Comparison of ENCODE assay signal across 8 cellular contexts in the genomic region with DNA sequence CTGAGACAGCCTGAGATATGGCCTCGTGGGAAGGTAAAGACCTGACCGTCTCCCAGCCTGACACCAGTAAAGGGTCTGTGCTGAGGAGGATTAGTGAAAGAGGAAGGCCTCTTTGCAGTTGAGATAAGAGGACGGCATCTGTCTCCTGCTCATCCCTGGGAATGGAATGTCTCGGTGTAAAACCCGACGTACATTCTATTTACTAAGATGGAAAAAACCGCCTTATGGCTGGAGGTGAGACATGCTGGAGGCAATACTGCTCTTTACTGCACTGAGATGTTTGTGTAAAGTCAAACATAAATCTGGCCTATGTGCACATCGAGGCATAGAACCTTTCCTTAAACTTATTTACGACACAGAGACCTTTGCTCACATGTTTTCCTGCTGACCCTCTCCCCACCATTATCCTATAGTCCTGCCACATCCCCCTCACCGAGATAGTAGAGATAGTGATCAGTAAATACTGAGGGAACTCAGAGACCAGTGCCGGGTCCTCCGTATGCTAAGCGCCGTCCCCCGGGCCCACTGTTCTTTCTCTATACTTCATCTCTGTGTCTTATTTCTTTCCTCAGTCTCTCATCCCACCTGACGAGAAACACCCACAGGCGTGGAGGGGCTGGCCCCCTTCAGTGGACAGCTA. TPM values are rescaled to one million over a fixed set of nuclear protein-coding genes. Genes with fewer than 3 reads are reported as not detected.
DNase-seq lines count a peak whose midpoint lies in the region; ATAC-seq and TF ChIP-seq lines count a peak whose summit lies in the region.
"Not testable (repeated sequence)": the region's sequence is repeated elsewhere in the genome, so short reads cannot be mapped to it uniquely, and the experiment has no call there.

No MANE protein-coding gene starts in this region.

- not testable (repeated sequence) for H3K27ac Mint-ChIP-seq in IgD-negative memory B cell; T-helper 1 cell treated with Interleukin-12 subunit alpha and Interleukin-12 subunit beta and Interleukin-4 antibody, amounts not matched to agents 30 μg/mL and 1 μg/mL, for 36 hours; activated naive CD4-positive, alpha-beta T cell treated with anti-CD3 and anti-CD28 coated beads, Interleukin-2, amount 50 U/mL, for 24 hours
- peak overlapping the region; percentile 2 to 85 (median 59) for H3K27ac Mint-ChIP-seq in naive thymus-derived CD8-positive, alpha-beta T cell

- peaks cover 32 to 52% (median 36%) of the 10 kb centered on the region in 10 experiments for H3K4me1 ChIP-seq in BLaER1 treated with 17β-estradiol and CSF1 and Interleukin-3, amounts not matched to agents 10 nM and 100 nM
- H3K4me1 ChIP-seq in duodenal mucosa (ENCODE audit: control insufficient read depth in 1 of 2, insufficient read depth in 2 of 2, low read length in 2 of 2): peaks cover 39% of the 10 kb centered on the region in 2 donors
- peaks cover 30% of the 10 kb centered on the region for H3K4me1 ChIP-seq in hepatocyte (ENCODE audit: insufficient read depth)
- H3K4me1 ChIP-seq in stomach: peaks cover 35 to 62% (median 51%) of the 10 kb centered on the region in 4 donors

- TF ChIP-seq POLR2A in stomach (IDR thresholded peaks at IDR 0.05): not testable (repeated sequence)

- not testable (repeated sequence) for H3K27me3 ChIP-seq in BLaER1 treated with 17β-estradiol and CSF1 and Interleukin-3, amounts not matched to agents 10 nM and 100 nM; duodenal mucosa (ENCODE audit: control insufficient read depth in 1 of 2, insufficient read depth in 2 of 2, low read length in 2 of 2); hepatocyte; stomach

- peak overlapping the region in 3 of 11 experiments; percentile 7 to 85 (median 29); a peak in 2 of 22 replicates for H3K9ac ChIP-seq in BLaER1 treated with 17β-estradiol and CSF1 and Interleukin-3, amounts not matched to agents 10 nM and 100 nM
- H3K9ac ChIP-seq in duodenal mucosa (ENCODE audit: low read depth in 1 of 2, low read length in 2 of 2): peak overlapping the region in 1 of 2 donors; percentile 77

- peaks cover 0 to 10% (median 2%) of the 10 kb centered on the region in 3 donors for H3K9me3 Mint-ChIP-seq in IgD-negative memory B cell
- peaks cover 22% of the 10 kb centered on the region for H3K9me3 Mint-ChIP-seq in T-helper 1 cell treated with Interleukin-12 subunit alpha and Interleukin-12 subunit beta and Interleukin-4 antibody, amounts not matched to agents 30 μg/mL and 1 μg/mL, for 36 hours
- not testable (repeated sequence) for H3K9me3 Mint-ChIP-seq in activated naive CD4-positive, alpha-beta T cell treated with anti-CD3 and anti-CD28 coated beads, Interleukin-2, amount 50 U/mL, for 24 hours
- peaks cover 0 to 21% (median 11%) of the 10 kb centered on the region in 9 donors for H3K9me3 Mint-ChIP-seq in naive thymus-derived CD8-positive, alpha-beta T cell

- ATAC-seq in naive thymus-derived CD8-positive, alpha-beta T cell: not testable (repeated sequence)

- peak overlapping the region in 1 of 10 experiments; percentile 6; a peak in 2 of 20 replicates for H3K4me3 ChIP-seq in BLaER1 treated with 17β-estradiol and CSF1 and Interleukin-3, amounts not matched to agents 10 nM and 100 nM
- H3K4me3 ChIP-seq in duodenal mucosa (ENCODE audit: low read depth in 1 of 2, low read length in 2 of 2) (peak overlapping the region; percentile 19 to 85), hepatocyte (peak overlapping the region; percentile 29), stomach (peak overlapping the region; percentile 77 to 85 (median 78))

- WGBS in hepatocyte (ENCODE audit: low lambda C conversion rate, missing lambda C conversion rate): 14% methylated on average over 17 of the region's 17 CpGs
- 49 to 69% (median 62%) methylated on average over 17 of the region's 17 CpGs for WGBS in stomach, 5 donors

- peaks cover 6 to 26% (median 19%) of the 10 kb centered on the region in 11 experiments; a peak in 15 of 22 replicates for H4K20me1 ChIP-seq in BLaER1 treated with 17β-estradiol and CSF1 and Interleukin-3, amounts not matched to agents 10 nM and 100 nM
- H4K20me1 ChIP-seq in hepatocyte (ENCODE audit: insufficient read depth, poor library complexity, severe bottlenecking): peaks cover 15% of the 10 kb centered on the region

- H3K27ac ChIP-seq in BLaER1 treated with 17β-estradiol and CSF1 and Interleukin-3, amounts not matched to agents 10 nM and 100 nM: peak overlapping the region in 3 of 11 experiments; percentile 35 to 98 (median 95); a peak in 3 of 22 replicates
- not testable (repeated sequence) for H3K27ac ChIP-seq in duodenal mucosa (ENCODE audit: low read depth, low read length)
- peak overlapping the region; percentile 96 for H3K27ac ChIP-seq in hepatocyte
- H3K27ac ChIP-seq in stomach: peak overlapping the region in 4 of 5 donors; percentile 85 to 99 (median 97)

- H2AFZ ChIP-seq in hepatocyte: peak overlapping the region; percentile 60

- DNase-seq in hepatocyte (ENCODE audit: low spot score): peak; percentile 28
- DNase-seq in naive thymus-derived CD8-positive, alpha-beta T cell; stomach: not testable (repeated sequence)

- intact Hi-C loops in stomach (cut with DNase I; ENCODE audit: low total_unique reads): not testable (repeated sequence)

- H3K79me2 ChIP-seq in hepatocyte: peaks cover 44% of the 10 kb centered on the region

- peak overlapping the region in 10 of 11 experiments; percentile 70 to 94 (median 88); a peak in 14 of 22 replicates for H3K4me2 ChIP-seq in BLaER1 treated with 17β-estradiol and CSF1 and Interleukin-3, amounts not matched to agents 10 nM and 100 nM
- peak overlapping the region; percentile 93 for H3K4me2 ChIP-seq in hepatocyte

- POLR2A ChIA-PET in naive thymus-derived CD8-positive, alpha-beta T cell (lab: Charles Lee): interaction anchor here (3.3 kb wide), 1 partner anchor 393 kb away, joined by 26 read pairs; the partner anchor contains the start of genes GAS5 and ZBTB37

- H3K9me2 ChIP-seq in hepatocyte (replicated peaks; ENCODE audit: insufficient read depth): not testable (repeated sequence)

- H3K9me3 ChIP-seq in BLaER1 treated with 17β-estradiol and CSF1 and Interleukin-3, amounts not matched to agents 10 nM and 100 nM (replicated peaks in 1 of 11): peaks cover 24 to 29% (median 28%) of the 10 kb centered on the region in 11 experiments
- H3K9me3 ChIP-seq in duodenal mucosa (ENCODE audit: control insufficient read depth in 1 of 2, low read length in 2 of 2) (peaks cover 3 to 18% of the 10 kb centered on the region in 2 donors), stomach (peaks cover 0 to 12% (median 3%) of the 10 kb centered on the region in 4 donors)
- H3K9me3 ChIP-seq in hepatocyte (ENCODE audit: low read depth): not testable (repeated sequence)

- H3K27me3 Mint-ChIP-seq in IgD-negative memory B cell; T-helper 1 cell treated with Interleukin-12 subunit alpha and Interleukin-12 subunit beta and Interleukin-4 antibody, amounts not matched to agents 30 μg/mL and 1 μg/mL, for 36 hours (ENCODE audit: low read depth); activated naive CD4-positive, alpha-beta T cell treated with anti-CD3 and anti-CD28 coated beads, Interleukin-2, amount 50 U/mL, for 24 hours; naive thymus-derived CD8-positive, alpha-beta T cell: not testable (repeated sequence)

- peaks cover 13 to 36% (median 27%) of the 10 kb centered on the region in 11 experiments; a peak in 21 of 22 replicates for H3K36me3 ChIP-seq in BLaER1 treated with 17β-estradiol and CSF1 and Interleukin-3, amounts not matched to agents 10 nM and 100 nM
- not testable (repeated sequence) for H3K36me3 ChIP-seq in duodenal mucosa (ENCODE audit: control insufficient read depth in 1 of 2, insufficient read depth in 2 of 2, low read length in 2 of 2); hepatocyte (replicated peaks; ENCODE audit: insufficient read depth, low read depth); stomach

- TF ChIP-seq CTCF in hepatocyte (IDR thresholded peaks at IDR 0.05; ENCODE audit: poor library complexity); stomach (IDR thresholded peaks at IDR 0.05): not testable (repeated sequence)

- peak overlapping the region; percentile 18 to 82 (median 52) for H3K4me3 Mint-ChIP-seq in IgD-negative memory B cell
- peak overlapping the region; percentile 45 for H3K4me3 Mint-ChIP-seq in T-helper 1 cell treated with Interleukin-12 subunit alpha and Interleukin-12 subunit beta and Interleukin-4 antibody, amounts not matched to agents 30 μg/mL and 1 μg/mL, for 36 hours
- peak overlapping the region; percentile 19 for H3K4me3 Mint-ChIP-seq in activated naive CD4-positive, alpha-beta T cell treated with anti-CD3 and anti-CD28 coated beads, Interleukin-2, amount 50 U/mL, for 24 hours
- peak overlapping the region; percentile 44 to 94 (median 86) for H3K4me3 Mint-ChIP-seq in naive thymus-derived CD8-positive, alpha-beta T cell

- H3K36me3 Mint-ChIP-seq in IgD-negative memory B cell: not testable (repeated sequence)
- peaks cover 50% of the 10 kb centered on the region for H3K36me3 Mint-ChIP-seq in T-helper 1 cell treated with Interleukin-12 subunit alpha and Interleukin-12 subunit beta and Interleukin-4 antibody, amounts not matched to agents 30 μg/mL and 1 μg/mL, for 36 hours (ENCODE audit: low read depth)
- peaks cover 19% of the 10 kb centered on the region for H3K36me3 Mint-ChIP-seq in activated naive CD4-positive, alpha-beta T cell treated with anti-CD3 and anti-CD28 coated beads, Interleukin-2, amount 50 U/mL, for 24 hours
- peaks cover 28 to 34% (median 31%) of the 10 kb centered on the region in 3 donors for H3K36me3 Mint-ChIP-seq in naive thymus-derived CD8-positive, alpha-beta T cell

- not testable (repeated sequence) for TF ChIP-seq EP300 in stomach (IDR thresholded peaks at IDR 0.05)

- peaks cover 18 to 41% (median 31%) of the 10 kb centered on the region in 3 donors for H3K4me1 Mint-ChIP-seq in IgD-negative memory B cell
- H3K4me1 Mint-ChIP-seq in T-helper 1 cell treated with Interleukin-12 subunit alpha and Interleukin-12 subunit beta and Interleukin-4 antibody, amounts not matched to agents 30 μg/mL and 1 μg/mL, for 36 hours (ENCODE audit: low read depth): peaks cover 47% of the 10 kb centered on the region
- peaks cover 54% of the 10 kb centered on the region for H3K4me1 Mint-ChIP-seq in activated naive CD4-positive, alpha-beta T cell treated with anti-CD3 and anti-CD28 coated beads, Interleukin-2, amount 50 U/mL, for 24 hours
- peaks cover 33 to 54% (median 54%) of the 10 kb centered on the region in 4 donors for H3K4me1 Mint-ChIP-seq in naive thymus-derived CD8-positive, alpha-beta T cell

RNA-seq across cellular contexts. Expression of gene PRDX6, which starts 2.2 kb away (rescaled TPM):
- 84.7 TPM for polyA plus RNA-seq in IgD-negative memory B cell
- 350 and 371 TPM in 2 replicates for total RNA-seq in hepatocyte
- 400 and 401 TPM in 2 replicates for polyA plus RNA-seq in hepatocyte
- total RNA-seq in naive thymus-derived CD8-positive, alpha-beta T cell: 100 to 1,000 TPM; 109 to 115 TPM
- polyA plus RNA-seq in naive thymus-derived CD8-positive, alpha-beta T cell: 100 to 1,000 TPM; 181 to 269 (median 189) TPM
- 100 to 1,000 TPM in 3 of 5 donors, 10 to 100 TPM in 2; 81.1 to 202 (median 121) TPM for total RNA-seq in stomach
- polyA plus RNA-seq in stomach: 100 to 1,000 TPM; 175 to 385 (median 350) TPM

Comparison
In these comparisons a context has a peak if more than half of its experiments do, and no peak if none do; other contexts are left out.
1. H3K4me3 Mint-ChIP-seq: peak in every context shown above with its lines; median percentile 86 in naive thymus-derived CD8-positive, alpha-beta T cell; 52 in IgD-negative memory B cell; 45 in T-helper 1 cell treated with Interleukin-12 subunit alpha and Interleukin-12 subunit beta and Interleukin-4 antibody, amounts not matched to agents 30 μg/mL and 1 μg/mL, for 36 hours; 19 in activated naive CD4-positive, alpha-beta T cell treated with anti-CD3 and anti-CD28 coated beads, Interleukin-2, amount 50 U/mL, for 24 hours.